ENCODE assay signal across 2 cellular contexts in the genomic region with DNA sequence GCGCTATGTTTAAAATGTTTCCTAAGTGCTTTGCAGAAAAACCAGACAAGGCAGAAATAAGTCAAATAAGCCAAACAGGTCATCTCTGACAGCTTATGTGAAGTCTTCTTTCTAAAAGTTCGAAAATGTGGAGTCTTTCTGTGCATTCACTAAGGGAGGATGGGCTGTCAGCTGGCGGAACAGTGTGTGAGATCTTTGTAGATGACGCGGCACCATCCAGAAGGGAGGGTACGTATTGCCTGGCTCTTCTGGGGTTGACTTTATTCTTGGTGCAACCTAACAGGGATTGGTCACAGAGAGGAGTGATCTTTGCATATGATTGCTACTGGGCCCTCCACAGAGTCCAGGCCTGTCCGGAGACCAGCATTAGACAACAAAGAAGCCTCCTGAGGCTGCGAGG.
TF ChIP-seq lines count a peak whose summit lies in the region.

No MANE protein-coding gene starts in this region.

TF ChIP-seq in GM23338, 12 proteins besides CTCF, POLR2A, EP300 and RAD21 (continued from another document):
- TF ChIP-seq, protein P1, sequence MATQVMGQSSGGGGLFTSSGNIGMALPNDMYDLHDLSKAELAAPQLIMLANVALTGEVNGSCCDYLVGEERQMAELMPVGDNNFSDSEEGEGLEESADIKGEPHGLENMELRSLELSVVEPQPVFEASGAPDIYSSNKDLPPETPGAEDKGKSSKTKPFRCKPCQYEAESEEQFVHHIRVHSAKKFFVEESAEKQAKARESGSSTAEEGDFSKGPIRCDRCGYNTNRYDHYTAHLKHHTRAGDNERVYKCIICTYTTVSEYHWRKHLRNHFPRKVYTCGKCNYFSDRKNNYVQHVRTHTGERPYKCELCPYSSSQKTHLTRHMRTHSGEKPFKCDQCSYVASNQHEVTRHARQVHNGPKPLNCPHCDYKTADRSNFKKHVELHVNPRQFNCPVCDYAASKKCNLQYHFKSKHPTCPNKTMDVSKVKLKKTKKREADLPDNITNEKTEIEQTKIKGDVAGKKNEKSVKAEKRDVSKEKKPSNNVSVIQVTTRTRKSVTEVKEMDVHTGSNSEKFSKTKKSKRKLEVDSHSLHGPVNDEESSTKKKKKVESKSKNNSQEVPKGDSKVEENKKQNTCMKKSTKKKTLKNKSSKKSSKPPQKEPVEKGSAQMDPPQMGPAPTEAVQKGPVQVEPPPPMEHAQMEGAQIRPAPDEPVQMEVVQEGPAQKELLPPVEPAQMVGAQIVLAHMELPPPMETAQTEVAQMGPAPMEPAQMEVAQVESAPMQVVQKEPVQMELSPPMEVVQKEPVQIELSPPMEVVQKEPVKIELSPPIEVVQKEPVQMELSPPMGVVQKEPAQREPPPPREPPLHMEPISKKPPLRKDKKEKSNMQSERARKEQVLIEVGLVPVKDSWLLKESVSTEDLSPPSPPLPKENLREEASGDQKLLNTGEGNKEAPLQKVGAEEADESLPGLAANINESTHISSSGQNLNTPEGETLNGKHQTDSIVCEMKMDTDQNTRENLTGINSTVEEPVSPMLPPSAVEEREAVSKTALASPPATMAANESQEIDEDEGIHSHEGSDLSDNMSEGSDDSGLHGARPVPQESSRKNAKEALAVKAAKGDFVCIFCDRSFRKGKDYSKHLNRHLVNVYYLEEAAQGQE (IDR thresholded peaks at IDR 0.05; ENCODE audit: unreplicated experiment): no peak
- no peak for TF ChIP-seq ZNF114 (CRISPR knock-in tag; IDR thresholded peaks at IDR 0.05)

TF ChIP-seq in K562, 482 proteins besides CTCF, POLR2A, EP300 and RAD21 (continued from another document):
- TF ChIP-seq, protein P2, sequence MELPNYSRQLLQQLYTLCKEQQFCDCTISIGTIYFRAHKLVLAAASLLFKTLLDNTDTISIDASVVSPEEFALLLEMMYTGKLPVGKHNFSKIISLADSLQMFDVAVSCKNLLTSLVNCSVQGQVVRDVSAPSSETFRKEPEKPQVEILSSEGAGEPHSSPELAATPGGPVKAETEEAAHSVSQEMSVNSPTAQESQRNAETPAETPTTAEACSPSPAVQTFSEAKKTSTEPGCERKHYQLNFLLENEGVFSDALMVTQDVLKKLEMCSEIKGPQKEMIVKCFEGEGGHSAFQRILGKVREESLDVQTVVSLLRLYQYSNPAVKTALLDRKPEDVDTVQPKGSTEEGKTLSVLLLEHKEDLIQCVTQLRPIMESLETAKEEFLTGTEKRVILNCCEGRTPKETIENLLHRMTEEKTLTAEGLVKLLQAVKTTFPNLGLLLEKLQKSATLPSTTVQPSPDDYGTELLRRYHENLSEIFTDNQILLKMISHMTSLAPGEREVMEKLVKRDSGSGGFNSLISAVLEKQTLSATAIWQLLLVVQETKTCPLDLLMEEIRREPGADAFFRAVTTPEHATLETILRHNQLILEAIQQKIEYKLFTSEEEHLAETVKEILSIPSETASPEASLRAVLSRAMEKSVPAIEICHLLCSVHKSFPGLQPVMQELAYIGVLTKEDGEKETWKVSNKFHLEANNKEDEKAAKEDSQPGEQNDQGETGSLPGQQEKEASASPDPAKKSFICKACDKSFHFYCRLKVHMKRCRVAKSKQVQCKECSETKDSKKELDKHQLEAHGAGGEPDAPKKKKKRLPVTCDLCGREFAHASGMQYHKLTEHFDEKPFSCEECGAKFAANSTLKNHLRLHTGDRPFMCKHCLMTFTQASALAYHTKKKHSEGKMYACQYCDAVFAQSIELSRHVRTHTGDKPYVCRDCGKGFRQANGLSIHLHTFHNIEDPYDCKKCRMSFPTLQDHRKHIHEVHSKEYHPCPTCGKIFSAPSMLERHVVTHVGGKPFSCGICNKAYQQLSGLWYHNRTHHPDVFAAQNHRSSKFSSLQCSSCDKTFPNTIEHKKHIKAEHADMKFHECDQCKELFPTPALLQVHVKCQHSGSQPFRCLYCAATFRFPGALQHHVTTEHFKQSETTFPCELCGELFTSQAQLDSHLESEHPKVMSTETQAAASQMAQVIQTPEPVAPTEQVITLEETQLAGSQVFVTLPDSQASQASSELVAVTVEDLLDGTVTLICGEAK (IDR thresholded peaks at IDR 0.05): no peak
- TF ChIP-seq, protein P2 (CRISPR knock-in tag; IDR thresholded peaks at IDR 0.05): no peak
